ENCODE assay signal across 8 cellular contexts in genomic region chr9:16726718-16727451, GRCh38.
A peak's percentile ranks its signal among the peaks of the same experiment; 100 is the strongest.
DNase-seq lines count a peak whose midpoint lies in the region; ATAC-seq and TF ChIP-seq lines count a peak whose summit lies in the region.

No MANE protein-coding gene starts in this region.

- no peak for TF ChIP-seq EP300 in transverse colon (IDR thresholded peaks at IDR 0.05; ENCODE audit: low read depth)

- no peaks in the 10 kb centered on the region for H3K79me1 ChIP-seq in mesendoderm (ENCODE audit: low read length)

- DNase-seq in A673 (ENCODE audit: low spot score): peak; percentile 64
- DNase-seq in H7: peak; percentile 74
- peak; percentile 77 to 80 for DNase-seq in SJCRH30
- DNase-seq in epithelial cell of proximal tubule (ENCODE audit: low read depth): no peak
- peak; percentile 92 for DNase-seq in mesendoderm
- DNase-seq in transverse colon: peak; percentile 66
- DNase-seq in activated naive CD4-positive, alpha-beta T cell (lab: John Stamatoyannopoulos, UW): no peak

- H3K27ac ChIP-seq in A673 (ENCODE audit: low read depth, low read length, poor library complexity, severe bottlenecking) (no peak overlapping the region), SJCRH30 (peak overlapping the region; percentile 91), mesendoderm (ENCODE audit: low read depth, low read length) (peak overlapping the region; percentile 85), transverse colon (peak overlapping the region; percentile 74 to 88 (median 85))

- no peak overlapping the region for H4K8ac ChIP-seq in mesendoderm (ENCODE audit: low read depth, low read length)

- H3K4ac ChIP-seq in mesendoderm (ENCODE audit: low read depth, low read length): no peak overlapping the region

- H3K4me1 ChIP-seq in A673 (ENCODE audit: insufficient read depth, low read length, poor library complexity, severe bottlenecking) (no peaks in the 10 kb centered on the region), SJCRH30 (peaks cover 18% of the 10 kb centered on the region), mesendoderm (ENCODE audit: control insufficient read depth, low read depth, low read length) (peaks cover 8% of the 10 kb centered on the region), transverse colon (peaks cover 0 to 8% (median 0%) of the 10 kb centered on the region in 4 donors)

- no TSS peak for BruUV-seq in A673 (replicated peaks; lab: Mats Ljungman, UMichigan)

- peak overlapping the region; percentile 73 for H3K9ac ChIP-seq in mesendoderm (ENCODE audit: low read length)

- peak overlapping the region; percentile 88 for H3K18ac ChIP-seq in mesendoderm (ENCODE audit: low read length)

- no peak overlapping the region for H2AK5ac ChIP-seq in mesendoderm (ENCODE audit: low read length)

- H3K4me3 ChIP-seq in A673 (ENCODE audit: low read depth, low read length, poor library complexity, severe bottlenecking) (peak overlapping the region; percentile 48), H7 (ENCODE audit: insufficient read depth, low read depth, low read length) (peak overlapping the region; percentile 52), SJCRH30 (peak overlapping the region; percentile 66), epithelial cell of proximal tubule (ENCODE audit: low read depth, low read length) (peak overlapping the region; percentile 74), mesendoderm (ENCODE audit: low read length) (peak overlapping the region; percentile 24), transverse colon (peak overlapping the region; percentile 46 to 64 (median 52))

- H2BK120ac ChIP-seq in mesendoderm (ENCODE audit: low read depth, low read length): peak overlapping the region; percentile 47

- H3K79me2 ChIP-seq in mesendoderm (ENCODE audit: control insufficient read depth, insufficient read depth, low read length): no peaks in the 10 kb centered on the region

- H3K4me2 ChIP-seq in mesendoderm (ENCODE audit: low read length): peak overlapping the region; percentile 50

- POLR2A ChIA-PET in A673 (lab: Charles Lee; ENCODE audit: low non-redundant PET): no interaction called here

- H4K5ac ChIP-seq in mesendoderm (ENCODE audit: low read length): no peak overlapping the region

- H3K23ac ChIP-seq in mesendoderm (ENCODE audit: low read length): no peak overlapping the region

- peak; percentile 35 for TF ChIP-seq POLR2A in transverse colon (IDR thresholded peaks at IDR 0.05)

- H3K36me3 ChIP-seq in A673 (ENCODE audit: insufficient read depth, low read length, poor library complexity, severe bottlenecking) (no peaks in the 10 kb centered on the region), H7 (replicated peaks; ENCODE audit: control insufficient read depth, insufficient read depth, low read length) (no peaks in the 10 kb centered on the region), SJCRH30 (no peaks in the 10 kb centered on the region), mesendoderm (ENCODE audit: control insufficient read depth, insufficient read depth, low read length) (no peaks in the 10 kb centered on the region), transverse colon (no peaks in the 10 kb centered on the region)

- ATAC-seq in HG03095 (IDR thresholded peaks at IDR 0.05; ENCODE audit: unreplicated experiment): no peak

- TF ChIP-seq CTCF in A673 (conservative IDR thresholded peaks at IDR 0.05; ENCODE audit: low read depth, low read length) (no peak), epithelial cell of proximal tubule (conservative IDR thresholded peaks at IDR 0.05; ENCODE audit: low read depth, low read length) (no peak), transverse colon (IDR thresholded peaks at IDR 0.05) (no peak)

- peaks cover 6% of the 10 kb centered on the region for H3K27me3 ChIP-seq in A673 (replicated peaks; ENCODE audit: insufficient read depth, low read depth, low read length, poor library complexity)
- H3K27me3 ChIP-seq in H7 (ENCODE audit: control insufficient read depth, insufficient read depth, low read length): no peaks in the 10 kb centered on the region
- H3K27me3 ChIP-seq in SJCRH30: no peaks in the 10 kb centered on the region
- no peaks in the 10 kb centered on the region for H3K27me3 ChIP-seq in mesendoderm (ENCODE audit: insufficient read depth, low read length, poor library complexity)
- H3K27me3 ChIP-seq in transverse colon: no peaks in the 10 kb centered on the region

- no CpG with 5 or more reads among the region's 60 CpGs for WGBS in mesendoderm (ENCODE audit: extremely low coverage, insufficient coverage, low lambda C conversion rate)
- 0 to 6% methylated on average over 5 to 24 of the region's 60 CpGs for WGBS in transverse colon (ENCODE audit: low coverage in 1 of 2), 2 donors

- H3K9me3 ChIP-seq in A673 (ENCODE audit: low read depth, low read length, poor library complexity, severe bottlenecking): no peaks in the 10 kb centered on the region
- no peaks in the 10 kb centered on the region for H3K9me3 ChIP-seq in SJCRH30 (replicated peaks)
- no peaks in the 10 kb centered on the region for H3K9me3 ChIP-seq in transverse colon

- in situ Hi-C loops in transverse colon (cut with MboI; ENCODE audit: low pct_ligation_motif_present in 1 of 4, low pct_unique_long_range_greater_than_20kb in 1 of 4, low sequenced_read_pairs in 3 of 4): no loop called here

- peak overlapping the region; percentile 48 for H2BK5ac ChIP-seq in mesendoderm (ENCODE audit: low read length)

- H2BK15ac ChIP-seq in mesendoderm (replicated peaks; ENCODE audit: low read depth): no peak overlapping the region

- CTCF ChIA-PET in A673 (lab: Charles Lee): no interaction called here

- peak overlapping the region; percentile 91 for H3K56ac ChIP-seq in mesendoderm (ENCODE audit: low read length)

- intact Hi-C loops in A673 (cut with micrococcal nuclease; ENCODE audit: unreplicated experiment): no loop called here
- intact Hi-C loops in transverse colon (cut with DNase I; ENCODE audit: low total_unique reads): loop anchor here (10.0 kb wide), 2 partner anchors 138 to 522 kb away; no protein-coding TSS in a partner anchor

Comparison
In these comparisons a context has a peak if more than half of its experiments do, and no peak if none do; other contexts are left out.
1. DNase-seq: peak in A673 (single experiment), H7 (single experiment), SJCRH30 (2 of 2), mesendoderm (single experiment) and transverse colon (single experiment); none in epithelial cell of proximal tubule (single experiment) and activated naive CD4-positive, alpha-beta T cell (0 of 4).
2. H3K4me3 ChIP-seq: peak in every context shown above with its lines; median percentile 74 in epithelial cell of proximal tubule; 66 in SJCRH30; 52 in H7; 52 in transverse colon; 48 in A673; 24 in mesendoderm.